ENCODE assay signal across 8 cellular contexts in genomic region chr11:10451399-10452116, GRCh38. TPM values are rescaled to one million over a fixed set of nuclear protein-coding genes. Genes with fewer than 3 reads are reported as not detected.
DNase-seq lines count a peak whose midpoint lies in the region; FAIRE-seq and TF ChIP-seq lines count a peak whose summit lies in the region.

No MANE protein-coding gene starts in this region.

- H3K36me3 ChIP-seq in HUES48 (ENCODE audit: control insufficient read depth, insufficient read depth, low read length) (no peaks in the 10 kb centered on the region), OCI-LY3 (replicated peaks; ENCODE audit: low read depth, low read length) (no peaks in the 10 kb centered on the region), small intestine (ENCODE audit: control insufficient read depth in 2 of 2, insufficient read depth in 2 of 2, low read length in 2 of 2) (no peaks in the 10 kb centered on the region)

- peak overlapping the region; percentile 100 for H3K4me2 ChIP-seq in OCI-LY3 (ENCODE audit: low read length)

- 55 to 67% (median 61%) methylated on average over 5 of the region's 5 CpGs for WGBS in small intestine, 3 donors

- H3K4me3 ChIP-seq in HUES48 (ENCODE audit: low read depth, low read length) (peak overlapping the region; percentile 81), OCI-LY3 (ENCODE audit: low read length) (peak overlapping the region; percentile 94), epithelial cell of proximal tubule (ENCODE audit: low read depth, low read length) (peak overlapping the region; percentile 63), small intestine (ENCODE audit: low read depth in 1 of 2, low read length in 2 of 2) (peak overlapping the region in 1 of 2 donors; percentile 52)

- H3K27me3 ChIP-seq in HUES48 (ENCODE audit: control insufficient read depth, insufficient read depth, low read length) (peaks cover 45% of the 10 kb centered on the region), OCI-LY3 (ENCODE audit: low read depth, low read length) (peaks cover 39% of the 10 kb centered on the region), small intestine (ENCODE audit: control insufficient read depth in 2 of 2, insufficient read depth in 2 of 2, low read length in 2 of 2) (no peaks in the 10 kb centered on the region)

- no peak overlapping the region for H3K9ac ChIP-seq in HUES48 (ENCODE audit: low read depth, low read length)
- peak overlapping the region; percentile 68 for H3K9ac ChIP-seq in OCI-LY3 (ENCODE audit: low read length)

- H3K27ac ChIP-seq in HUES48 (ENCODE audit: low read depth, low read length) (no peak overlapping the region), OCI-LY3 (ENCODE audit: low read length) (peak overlapping the region; percentile 71), small intestine (ENCODE audit: low read depth in 1 of 2, low read length in 1 of 2) (peak overlapping the region; percentile 14 to 79)

- H3K9me3 ChIP-seq in HUES48 (ENCODE audit: control insufficient read depth, insufficient read depth, low read length) (no peaks in the 10 kb centered on the region), OCI-LY3 (ENCODE audit: insufficient read depth, low read length) (no peaks in the 10 kb centered on the region), small intestine (ENCODE audit: control insufficient read depth, low read depth) (no peaks in the 10 kb centered on the region)

- H4K20me1 ChIP-seq in OCI-LY3 (ENCODE audit: insufficient read depth, low read length): no peaks in the 10 kb centered on the region

- TF ChIP-seq CTCF in OCI-LY3 (IDR thresholded peaks at IDR 0.05; ENCODE audit: low read depth, low read length) (0 out of 2 replicates have a peak, but pooled peaks have one; percentile 1), epithelial cell of proximal tubule (conservative IDR thresholded peaks at IDR 0.05; ENCODE audit: low read depth, low read length) (no peak)

- no peak for FAIRE-seq in small intestine (lab: Jason Lieb, UNC)

- H3K4me1 ChIP-seq in HUES48 (ENCODE audit: control insufficient read depth, insufficient read depth, low read length) (peaks cover 20% of the 10 kb centered on the region), OCI-LY3 (ENCODE audit: low read length) (peaks cover 49% of the 10 kb centered on the region), small intestine (ENCODE audit: control insufficient read depth in 2 of 2, insufficient read depth in 1 of 2, low read depth in 1 of 2, low read length in 1 of 2) (peaks cover 6 to 13% of the 10 kb centered on the region in 2 donors)

- peaks cover 7% of the 10 kb centered on the region for H3K79me2 ChIP-seq in OCI-LY3 (ENCODE audit: low read length)

- H2AFZ ChIP-seq in OCI-LY3 (ENCODE audit: low read depth, low read length): peak overlapping the region; percentile 64; the same call in 1 of the 2 replicates

- DNase-seq in epithelial cell of proximal tubule (ENCODE audit: low read depth): no peak
- DNase-seq in small intestine: no peak
- DNase-seq in Ammon's horn (ENCODE audit: low spot score): no peak
- no peak for DNase-seq in GDM1 (lab: John Stamatoyannopoulos, UW)
- no peak for DNase-seq in cortex of kidney (lab: John Stamatoyannopoulos, UW)
- no peak for DNase-seq in cerebellar nuclear complex (lab: John Stamatoyannopoulos, UW)

RNA-seq across cellular contexts. Expression of gene AMPD3, which starts 3.5 kb away (rescaled TPM):
- 5.4 and 7.1 TPM in 2 replicates for total RNA-seq in epithelial cell of proximal tubule
- 1 to 10 TPM; 2.7 to 5.1 (median 4.0) TPM for polyA plus RNA-seq in small intestine
